ENCODE assay signal across 1 cellular context in the genomic region with DNA sequence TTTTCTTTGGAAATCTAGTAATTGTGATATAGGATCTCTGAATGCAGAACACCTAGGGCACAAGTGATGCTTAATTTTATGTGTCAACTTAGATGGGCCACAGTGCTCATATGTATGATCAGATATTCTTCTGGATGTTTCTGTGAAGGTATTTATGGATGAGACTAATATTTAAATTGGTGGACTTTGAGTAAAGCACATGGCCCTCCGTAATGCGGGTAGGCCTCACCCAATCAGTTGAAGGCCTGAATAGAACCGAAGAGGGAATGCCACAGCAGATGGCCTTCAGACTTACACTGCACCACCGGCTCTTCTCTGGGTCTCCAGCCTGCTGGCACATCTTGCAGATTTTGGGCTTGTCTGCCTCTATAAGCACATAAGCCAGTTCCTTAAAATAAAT.
TF ChIP-seq lines count a peak whose summit lies in the region.

No MANE protein-coding gene starts in this region.

TF ChIP-seq in IMR-90, 13 proteins besides CTCF, POLR2A, EP300 and RAD21 (continued from another document):
- TF ChIP-seq BHLHE40 (IDR thresholded peaks at IDR 0.05; ENCODE audit: low read depth, low read length) = no peak
TF ChIP-seq in IMR-90: peak in this region for 0.
